Comparison of ENCODE assay signal across 8 cellular contexts in genomic region chr20:34301587-34302311, GRCh38. TPM values are rescaled to one million over a fixed set of nuclear protein-coding genes. Genes with fewer than 3 reads are reported as not detected.
DNase-seq lines count a peak whose midpoint lies in the region; ATAC-seq, FAIRE-seq and TF ChIP-seq lines count a peak whose summit lies in the region.

No MANE protein-coding gene starts in this region.

- CTCF ChIA-PET in endothelial cell of umbilical vein (lab: Charles Lee): interaction anchor here (0.6 to 4.8 kb wide), 4 partner anchors 11 to 468 kb away, joined by 3 to 24 read pairs (median 11); no protein-coding TSS in a partner anchor

- no peak overlapping the region for H2AFZ ChIP-seq in endothelial cell of umbilical vein (ENCODE audit: low read depth, low read length)
- H2AFZ ChIP-seq in parathyroid adenoma: no peak overlapping the region

- intact Hi-C loops in endothelial cell of umbilical vein (cut with micrococcal nuclease): loop anchor here (2.0 kb wide), 1 partner anchor 111 kb away; no protein-coding TSS in a partner anchor

- no TSS peak for BruUV-seq in endothelial cell of umbilical vein (replicated peaks; lab: Mats Ljungman, UMichigan)

- H3K4me2 ChIP-seq in DOHH2 (ENCODE audit: low read length) (peak overlapping the region; percentile 74), endothelial cell of umbilical vein (ENCODE audit: insufficient read depth, low read length) (peak overlapping the region; percentile 97), parathyroid adenoma (ENCODE audit: low read length) (peak overlapping the region; percentile 93)

- no peaks in the 10 kb centered on the region for H3K9me2 ChIP-seq in DOHH2 (replicated peaks; ENCODE audit: control insufficient read depth, low read length)

- FAIRE-seq in endothelial cell of umbilical vein (lab: Jason Lieb, UNC): no peak

- H3K9me1 ChIP-seq in endothelial cell of umbilical vein (replicated peaks; ENCODE audit: control insufficient read depth, extremely low read depth, insufficient read depth, low read length): no peaks in the 10 kb centered on the region

- H3K36me3 ChIP-seq in DOHH2 (ENCODE audit: control insufficient read depth, low read length): peaks cover 38% of the 10 kb centered on the region
- no peaks in the 10 kb centered on the region for H3K36me3 ChIP-seq in endothelial cell of umbilical vein (ENCODE audit: control insufficient read depth in 2 of 2, extremely low read depth in 1 of 2, insufficient read depth in 2 of 2, low read length in 2 of 2)
- H3K36me3 ChIP-seq in parathyroid adenoma (ENCODE audit: control insufficient read depth, insufficient read depth, low read length): no peaks in the 10 kb centered on the region

- peak; percentile 43 for DNase-seq in OCI-M1 (lab: John Stamatoyannopoulos, UW)
- DNase-seq in endothelial cell of umbilical vein (ENCODE audit: low read depth, low spot score): no peak
- no peak for DNase-seq in AG20443 (ENCODE audit: low spot score)
- DNase-seq in omental fat pad (ENCODE audit: low spot score): no peak

- H3K79me2 ChIP-seq in DOHH2 (ENCODE audit: control insufficient read depth, low read length) (peaks cover 59% of the 10 kb centered on the region), endothelial cell of umbilical vein (ENCODE audit: control insufficient read depth, insufficient read depth, low read length) (peaks cover 42% of the 10 kb centered on the region), parathyroid adenoma (peaks cover 11% of the 10 kb centered on the region)

- no peak for TF ChIP-seq POLR2A in endothelial cell of umbilical vein (IDR thresholded peaks at IDR 0.05; ENCODE audit: low read depth, low read length)

- no peak for ATAC-seq in omental fat pad (ENCODE audit: low FRiP score)
- ATAC-seq in HG03139 (IDR thresholded peaks at IDR 0.05; ENCODE audit: unreplicated experiment): no peak
- no peak for ATAC-seq in HG02759 (IDR thresholded peaks at IDR 0.05; ENCODE audit: unreplicated experiment)

- H4K20me1 ChIP-seq in DOHH2 (ENCODE audit: control insufficient read depth, insufficient read depth, low read depth, low read length): peaks cover 14% of the 10 kb centered on the region
- no peaks in the 10 kb centered on the region for H4K20me1 ChIP-seq in endothelial cell of umbilical vein (replicated peaks; ENCODE audit: control insufficient read depth, extremely low read depth, insufficient read depth, low read length)

- H3K9me3 ChIP-seq in DOHH2 (ENCODE audit: control insufficient read depth, insufficient read depth, low read length): no peaks in the 10 kb centered on the region
- no peaks in the 10 kb centered on the region for H3K9me3 ChIP-seq in endothelial cell of umbilical vein (replicated peaks; ENCODE audit: control insufficient read depth, insufficient read depth, low read length)
- H3K9me3 ChIP-seq in parathyroid adenoma (ENCODE audit: control insufficient read depth, low read length): no peaks in the 10 kb centered on the region

- H3K27ac ChIP-seq in DOHH2 (ENCODE audit: low read depth, low read length): 0 out of 2 replicates have a peak overlapping the region, but pooled peaks have one; percentile 55
- H3K27ac ChIP-seq in endothelial cell of umbilical vein (ENCODE audit: insufficient read depth, low read depth, low read length): no peak overlapping the region
- H3K27ac ChIP-seq in parathyroid adenoma: no peak overlapping the region

- H3K27me3 ChIP-seq in DOHH2 (ENCODE audit: control insufficient read depth, low read length) (no peaks in the 10 kb centered on the region), endothelial cell of umbilical vein (ENCODE audit: control insufficient read depth in 2 of 2, insufficient read depth in 2 of 2, low read length in 2 of 2) (no peaks in the 10 kb centered on the region), parathyroid adenoma (ENCODE audit: control insufficient read depth, insufficient read depth, low read length) (no peaks in the 10 kb centered on the region)

- H3F3A ChIP-seq in DOHH2 (ENCODE audit: control insufficient read depth, insufficient read depth): peaks cover 7% of the 10 kb centered on the region

- peaks cover 37% of the 10 kb centered on the region for H3K4me1 ChIP-seq in DOHH2 (ENCODE audit: control insufficient read depth, low read length)
- peaks cover 8% of the 10 kb centered on the region for H3K4me1 ChIP-seq in endothelial cell of umbilical vein (ENCODE audit: control insufficient read depth, extremely low read depth, insufficient read depth, low read length)
- H3K4me1 ChIP-seq in parathyroid adenoma: peaks cover 13% of the 10 kb centered on the region

- dilution Hi-C loops in endothelial cell of umbilical vein (cut with MboI; ENCODE audit: extremely low pct_ligation_motif_present, low sequenced_read_pairs): no loop called here

- POLR2A ChIA-PET in endothelial cell of umbilical vein (lab: Charles Lee): interaction anchor here (1.3 kb wide), 1 partner anchor 61 kb away, joined by 4 read pairs; the partner anchor contains the start of gene ITCH

- H3K4me3 ChIP-seq in DOHH2 (ENCODE audit: low read length): peak overlapping the region; percentile 84
- H3K4me3 ChIP-seq in endothelial cell of umbilical vein (replicated peaks in 1 of 3; ENCODE audit: insufficient read depth in 1 of 3, low read depth in 1 of 3, low read length in 3 of 3): peak overlapping the region in 1 of 3 experiments; percentile 94
- peak overlapping the region; percentile 87 for H3K4me3 ChIP-seq in parathyroid adenoma (ENCODE audit: low read depth, low read length)

- TF ChIP-seq CTCF in DOHH2 (IDR thresholded peaks at IDR 0.05; ENCODE audit: low read depth, low read length, poor library complexity, severe bottlenecking) (no peak), endothelial cell of umbilical vein (IDR thresholded peaks at IDR 0.05; ENCODE audit: extremely low read depth in 1 of 2, insufficient read depth in 1 of 2, low read depth in 1 of 2, low read length in 2 of 2) (no peak), parathyroid adenoma (IDR thresholded peaks at IDR 0.05) (no peak), omental fat pad (IDR thresholded peaks at IDR 0.05) (no peak)

- H3K9ac ChIP-seq in endothelial cell of umbilical vein (replicated peaks; ENCODE audit: extremely low read depth, insufficient read depth, low read length): no peak overlapping the region
- no peak overlapping the region for H3K9ac ChIP-seq in parathyroid adenoma

TF ChIP-seq in endothelial cell of umbilical vein, 7 proteins besides CTCF, POLR2A, EP300 and RAD21:
- no peak for TF ChIP-seq MAX (IDR thresholded peaks at IDR 0.05; ENCODE audit: insufficient read depth, insufficient read length)
- no peak for TF ChIP-seq GATA2 (IDR thresholded peaks at IDR 0.05; ENCODE audit: insufficient read depth, insufficient read length, low read depth, low read length)
- no peak for TF ChIP-seq FOS (IDR thresholded peaks at IDR 0.05; ENCODE audit: borderline replicate concordance, insufficient read depth, low read length)
- no peak for TF ChIP-seq EZH2 (IDR thresholded peaks at IDR 0.05; ENCODE audit: borderline replicate concordance, low read depth, low read length, severe bottlenecking)
- no peak for TF ChIP-seq JUN (IDR thresholded peaks at IDR 0.05; ENCODE audit: borderline replicate concordance, insufficient read depth, insufficient read length, low read depth)
- no peak for TF ChIP-seq POLR2AphosphoS5 (IDR thresholded peaks at IDR 0.05; ENCODE audit: insufficient read depth, low read depth, low read length)
- no peak for TF ChIP-seq MYC (IDR thresholded peaks at IDR 0.05; ENCODE audit: low read depth, low read length)

RNA-seq across cellular contexts. Expression of gene AHCY, which starts 1.4 kb away (rescaled TPM):
- 94.7 and 101 TPM in 2 replicates for total RNA-seq in endothelial cell of umbilical vein
- 150 and 168 TPM in 2 replicates for polyA plus RNA-seq in endothelial cell of umbilical vein
- 133 and 134 TPM in 2 replicates for polyA plus RNA-seq in endothelial cell of umbilical vein (2011; cell fraction: cytosol; rRNA removed)
- 74.0 and 82.1 TPM in 2 replicates for polyA plus RNA-seq in endothelial cell of umbilical vein (2011; cell fraction: nucleus; rRNA removed)
- 125 and 158 TPM in 2 replicates for polyA plus RNA-seq in endothelial cell of umbilical vein (2012)
- 194 and 239 TPM in 2 replicates for polyA minus RNA-seq in endothelial cell of umbilical vein
- polyA minus RNA-seq in endothelial cell of umbilical vein (2011; cell fraction: cytosol; rRNA and poly(A)+ RNA removed): 245 TPM
- polyA minus RNA-seq in endothelial cell of umbilical vein (2011; cell fraction: nucleus; rRNA and poly(A)+ RNA removed): 26.6 and 31.0 TPM in 2 replicates
- 10 to 100 TPM; 61.9 to 83.1 (median 72.6) TPM for total RNA-seq in omental fat pad
